Comparison of ENCODE assay signal across 8 cellular contexts in genomic region chr17:65039349-65039988, GRCh38. TPM values are rescaled to one million over a fixed set of nuclear protein-coding genes. Genes with fewer than 3 reads are reported as not detected.
DNase-seq lines count a peak whose midpoint lies in the region; ATAC-seq, FAIRE-seq and TF ChIP-seq lines count a peak whose summit lies in the region.

No MANE protein-coding gene starts in this region.

- intact Hi-C loops in Calu3 (cut with micrococcal nuclease; ENCODE audit: unreplicated experiment): no loop called here

- in situ Hi-C loops in ACHN (cut with HindIII; ENCODE audit: low pct_ligation_motif_present, low pct_unique_long_range_greater_than_20kb, low sequenced_read_pairs): no loop called here

- FAIRE-seq in HTR-8/SVneo (lab: Jason Lieb, UNC): peak; percentile 65

- no TSS peak for BruUV-seq in Calu3 (replicated peaks; lab: Mats Ljungman, UMichigan)

- peak; percentile 83 for ATAC-seq in GM21447 (IDR thresholded peaks at IDR 0.05; ENCODE audit: unreplicated experiment)
- ATAC-seq in stimulated activated memory B cell treated with anti-CD40 and anti-IgM and Interleukin-4, amounts not matched to agents 10 μg/mL and 1 μg/mL and 100 μg/mL, for 72 hours: peak; percentile 92

- no peak for DNase-seq in Calu3
- no peak for DNase-seq in HTR-8/SVneo (ENCODE audit: insufficient read length, low spot score)
- DNase-seq in activated naive CD8-positive, alpha-beta T cell treated with anti-CD3 and anti-CD28 coated beads for 36 hours: peak; percentile 38
- DNase-seq in ACHN: no peak
- no peak for DNase-seq in GF-D8 (lab: John Stamatoyannopoulos, UW)
- no peak for DNase-seq in DMS153 treated with DMSO at 0.1 percent for 48 hours (lab: John Stamatoyannopoulos, UW; ENCODE audit: unreplicated experiment)

- peak overlapping the region; percentile 44 for H3K4me3 Mint-ChIP-seq in Calu3 (ENCODE audit: low read depth, unreplicated experiment)
- peak overlapping the region; percentile 72 for H3K4me3 Mint-ChIP-seq in activated naive CD8-positive, alpha-beta T cell treated with anti-CD3 and anti-CD28 coated beads for 36 hours
- H3K4me3 Mint-ChIP-seq in stimulated activated memory B cell treated with anti-CD40 and anti-IgM and Interleukin-4, amounts not matched to agents 10 μg/mL and 1 μg/mL and 100 μg/mL, for 72 hours: peak overlapping the region; percentile 54

- peaks cover 18% of the 10 kb centered on the region for H3K36me3 Mint-ChIP-seq in Calu3 (ENCODE audit: insufficient read depth, unreplicated experiment)
- H3K36me3 Mint-ChIP-seq in activated naive CD8-positive, alpha-beta T cell treated with anti-CD3 and anti-CD28 coated beads for 36 hours: peaks cover 54% of the 10 kb centered on the region
- peaks cover 42% of the 10 kb centered on the region for H3K36me3 Mint-ChIP-seq in stimulated activated memory B cell treated with anti-CD40 and anti-IgM and Interleukin-4, amounts not matched to agents 10 μg/mL and 1 μg/mL and 100 μg/mL, for 72 hours

- no peaks in the 10 kb centered on the region for H3K9me3 Mint-ChIP-seq in Calu3 (ENCODE audit: low read depth, unreplicated experiment)
- peaks cover 2% of the 10 kb centered on the region for H3K9me3 Mint-ChIP-seq in activated naive CD8-positive, alpha-beta T cell treated with anti-CD3 and anti-CD28 coated beads for 36 hours
- H3K9me3 Mint-ChIP-seq in stimulated activated memory B cell treated with anti-CD40 and anti-IgM and Interleukin-4, amounts not matched to agents 10 μg/mL and 1 μg/mL and 100 μg/mL, for 72 hours: no peaks in the 10 kb centered on the region

- H3K4me1 Mint-ChIP-seq in Calu3 (ENCODE audit: low read depth, unreplicated experiment): peaks cover 14% of the 10 kb centered on the region
- peaks cover 72% of the 10 kb centered on the region for H3K4me1 Mint-ChIP-seq in activated naive CD8-positive, alpha-beta T cell treated with anti-CD3 and anti-CD28 coated beads for 36 hours
- H3K4me1 Mint-ChIP-seq in stimulated activated memory B cell treated with anti-CD40 and anti-IgM and Interleukin-4, amounts not matched to agents 10 μg/mL and 1 μg/mL and 100 μg/mL, for 72 hours: peaks cover 82% of the 10 kb centered on the region

- TF ChIP-seq CTCF in Calu3 (IDR thresholded peaks at IDR 0.05; ENCODE audit: unreplicated experiment): no peak

- H3K27me3 Mint-ChIP-seq in Calu3 (ENCODE audit: unreplicated experiment): no peaks in the 10 kb centered on the region
- no peaks in the 10 kb centered on the region for H3K27me3 Mint-ChIP-seq in activated naive CD8-positive, alpha-beta T cell treated with anti-CD3 and anti-CD28 coated beads for 36 hours
- H3K27me3 Mint-ChIP-seq in stimulated activated memory B cell treated with anti-CD40 and anti-IgM and Interleukin-4, amounts not matched to agents 10 μg/mL and 1 μg/mL and 100 μg/mL, for 72 hours: no peaks in the 10 kb centered on the region

- CTCF ChIA-PET in Calu3 (lab: Charles Lee): interaction anchor here (0.5 kb wide), 1 partner anchor 12 kb away, joined by 4 read pairs; no protein-coding TSS in a partner anchor

- peak overlapping the region; percentile 69 for H3K27ac Mint-ChIP-seq in Calu3 (ENCODE audit: unreplicated experiment)
- H3K27ac Mint-ChIP-seq in activated naive CD8-positive, alpha-beta T cell treated with anti-CD3 and anti-CD28 coated beads for 36 hours: peak overlapping the region; percentile 93
- peak overlapping the region; percentile 81 for H3K27ac Mint-ChIP-seq in stimulated activated memory B cell treated with anti-CD40 and anti-IgM and Interleukin-4, amounts not matched to agents 10 μg/mL and 1 μg/mL and 100 μg/mL, for 72 hours

RNA-seq across cellular contexts. Expression of gene GNA13, which starts 17.1 kb away (rescaled TPM):
- 15.7 and 18.2 TPM in 2 replicates for total RNA-seq in Calu3 (2022)
- 10 to 100 TPM; 53.8 to 54.2 TPM for total RNA-seq in activated naive CD8-positive, alpha-beta T cell treated with anti-CD3 and anti-CD28 coated beads for 36 hours
